11 cellular contexts compared by ENCODE assay signal in genomic region chr4:111268769-111269414, GRCh38.
A peak's percentile ranks its signal among the peaks of the same experiment; 100 is the strongest.
DNase-seq lines count a peak whose midpoint lies in the region; ATAC-seq, FAIRE-seq and TF ChIP-seq lines count a peak whose summit lies in the region.
"Had no signal": no experiment of that assay in that cellular context is flagged by ENCODE, and none has a peak within 500 bp of the region (broad histone marks: within the 10 kb centered on the region; RNA-seq: fewer than 3 reads in every experiment).

No MANE protein-coding gene starts in this region.

- H4K20me1 ChIP-seq in GM12878 (ENCODE audit: control insufficient read depth, insufficient read depth), result no peaks in the 10 kb centered on the region

- H3K27ac Mint-ChIP-seq in CD8-positive, alpha-beta T cell, result no peak overlapping the region
- H3K27ac Mint-ChIP-seq: activated CD8-positive, alpha-beta memory T cell treated with anti-CD3 and anti-CD28 coated beads, Interleukin-2, amount 10 ng/mL, durations not matched to agents 7 days and 5 days had no signal

- H3K4me1 ChIP-seq in A673 (ENCODE audit: insufficient read depth, low read length, poor library complexity, severe bottlenecking) (no peaks in the 10 kb centered on the region), GM12878 (ENCODE audit: control insufficient read depth, insufficient read depth, low read length) (no peaks in the 10 kb centered on the region), prostate gland (replicated peaks) (no peaks in the 10 kb centered on the region), stomach (no peaks in the 10 kb centered on the region)
- H3K4me1 ChIP-seq in CD8-positive, alpha-beta T cell (ENCODE audit: insufficient read depth, low read length), result no peaks in the 10 kb centered on the region
- H3K4me1 ChIP-seq: left lung had no signal

- 19% methylated on average over 2 of the region's 2 CpGs for WGBS in GM12878 (ENCODE audit: insufficient coverage, insufficient replicate concordance, low lambda C conversion rate, missing lambda C conversion rate)
- 53% methylated on average over 2 of the region's 2 CpGs for WGBS in prostate gland
- 51 to 79% (median 72%) methylated on average over 2 of the region's 2 CpGs for whole genome bisulfite sequencing in stomach, 5 donors

- RAD21 ChIA-PET in GM12878 (lab: Charles Lee; ENCODE audit: unreplicated experiment), result interaction anchor here (0.6 kb wide), 1 partner anchor 911 kb away, joined by 3 read pairs; no protein-coding TSS in a partner anchor

- H3K9me3 ChIP-seq in A673 (ENCODE audit: low read depth, low read length, poor library complexity, severe bottlenecking) (no peaks in the 10 kb centered on the region), GM12878 (replicated peaks; ENCODE audit: control insufficient read depth, insufficient read depth, low read length) (no peaks in the 10 kb centered on the region), prostate gland (no peaks in the 10 kb centered on the region), stomach (no peaks in the 10 kb centered on the region)
- no peaks in the 10 kb centered on the region for H3K9me3 ChIP-seq in CD8-positive, alpha-beta T cell (ENCODE audit: low read length)
- H3K9me3 ChIP-seq: left lung had no signal

- H3K9me3 Mint-ChIP-seq in CD8-positive, alpha-beta T cell, result no peaks in the 10 kb centered on the region

- BruUV-seq in A673 (replicated peaks; lab: Mats Ljungman, UMichigan), result no TSS peak
- BruUV-seq in GM12878 (replicated peaks; lab: Mats Ljungman, UMichigan), result no TSS peak

- H3K4me3 Mint-ChIP-seq in CD8-positive, alpha-beta T cell, result no peak overlapping the region
- H3K4me3 Mint-ChIP-seq: activated CD8-positive, alpha-beta memory T cell treated with anti-CD3 and anti-CD28 coated beads, Interleukin-2, amount 10 ng/mL, durations not matched to agents 7 days and 5 days had no signal

- no peak overlapping the region for H2AFZ ChIP-seq in GM12878 (ENCODE audit: control insufficient read depth, low read depth, low read length)

- no peak overlapping the region for H3K9ac ChIP-seq in GM12878 (ENCODE audit: control insufficient read depth, insufficient read depth, low read length)

- FAIRE-seq in GM12878 (lab: Jason Lieb, UNC), result no peak

- H3K4me1 Mint-ChIP-seq in CD8-positive, alpha-beta T cell (ENCODE audit: low read depth), result no peaks in the 10 kb centered on the region
- H3K4me1 Mint-ChIP-seq: activated CD8-positive, alpha-beta memory T cell treated with anti-CD3 and anti-CD28 coated beads, Interleukin-2, amount 10 ng/mL, durations not matched to agents 7 days and 5 days had no signal

- ATAC-seq in GM18907 (IDR thresholded peaks at IDR 0.05; ENCODE audit: unreplicated experiment) (peak; percentile 78), HG03159 (IDR thresholded peaks at IDR 0.05; ENCODE audit: unreplicated experiment) (peak; percentile 81), GM12878 (peak; percentile 86)
- ATAC-seq in CD8-positive, alpha-beta T cell, result no peak
- ATAC-seq: activated CD8-positive, alpha-beta memory T cell treated with anti-CD3 and anti-CD28 coated beads, Interleukin-2, amount 10 ng/mL, durations not matched to agents 7 days and 5 days; left lung had no signal

- H3K36me3 Mint-ChIP-seq in CD8-positive, alpha-beta T cell, result no peaks in the 10 kb centered on the region
- H3K36me3 Mint-ChIP-seq: activated CD8-positive, alpha-beta memory T cell treated with anti-CD3 and anti-CD28 coated beads, Interleukin-2, amount 10 ng/mL, durations not matched to agents 7 days and 5 days had no signal

- H3K36me3 ChIP-seq in A673 (ENCODE audit: insufficient read depth, low read length, poor library complexity, severe bottlenecking), result no peaks in the 10 kb centered on the region
- no peaks in the 10 kb centered on the region for H3K36me3 ChIP-seq in GM12878 (ENCODE audit: control insufficient read depth in 2 of 2, insufficient read depth in 2 of 2, low read length in 1 of 2)
- H3K36me3 ChIP-seq in CD8-positive, alpha-beta T cell (ENCODE audit: insufficient read depth, low read length), result no peaks in the 10 kb centered on the region
- no peaks in the 10 kb centered on the region for H3K36me3 ChIP-seq in prostate gland
- no peaks in the 10 kb centered on the region for H3K36me3 ChIP-seq in stomach
- H3K36me3 ChIP-seq: left lung had no signal

- intact Hi-C loops in A673 (cut with micrococcal nuclease; ENCODE audit: unreplicated experiment), result no loop called here
- intact Hi-C loops in GM12878 (cut with micrococcal nuclease; ENCODE audit: unreplicated experiment), result no loop called here
- intact Hi-C loops in CD8-positive, alpha-beta T cell (cut with DNase I, micrococcal nuclease), result no loop called here
- intact Hi-C loops in prostate gland (cut with DNase I), result no loop called here
- intact Hi-C loops in stomach (cut with DNase I; ENCODE audit: low total_unique reads), result no loop called here

- CTCF ChIA-PET in A673 (lab: Charles Lee) (interaction anchor here (0.6 to 0.7 kb wide), 3 partner anchors 13 to 1335 kb away, joined by 7 to 15 read pairs (median 8); no protein-coding TSS in a partner anchor), GM12878 (lab: Yijun Ruan, JAX) (no interaction called here)
- CTCF ChIA-PET in CD8-positive, alpha-beta T cell (lab: Charles Lee), result no interaction called here

- no peaks in the 10 kb centered on the region for H3K79me2 ChIP-seq in GM12878 (ENCODE audit: control insufficient read depth, insufficient read depth, low read length)

- no peaks in the 10 kb centered on the region for H3K27me3 ChIP-seq in A673 (replicated peaks; ENCODE audit: insufficient read depth, low read depth, low read length, poor library complexity)
- 0 out of 4 replicates have a peak, but pooled peaks cover 0 to 2% of the 10 kb centered on the region in 2 experiments for H3K27me3 ChIP-seq in GM12878 (replicated peaks in 1 of 2; ENCODE audit: control insufficient read depth in 2 of 2, insufficient read depth in 2 of 2, low read length in 1 of 2)
- no peaks in the 10 kb centered on the region for H3K27me3 ChIP-seq in CD8-positive, alpha-beta T cell (ENCODE audit: insufficient read depth, low read length)
- H3K27me3 ChIP-seq in prostate gland (replicated peaks; ENCODE audit: insufficient read depth), result no peaks in the 10 kb centered on the region
- no peaks in the 10 kb centered on the region for H3K27me3 ChIP-seq in stomach
- H3K27me3 ChIP-seq: left lung had no signal

- TF ChIP-seq CTCF in A673 (conservative IDR thresholded peaks at IDR 0.05; ENCODE audit: low read depth, low read length) (no peak), GM12878 (IDR thresholded peaks at IDR 0.05 in 2 of 3, conservative IDR thresholded peaks at IDR 0.05 in 1 of 3; ENCODE audit: control insufficient read depth in 2 of 3, extremely low read depth in 1 of 3, insufficient read depth in 1 of 3, low read depth in 3 of 3, low read length in 3 of 3) (no peak), prostate gland (IDR thresholded peaks at IDR 0.05) (no peak), stomach (IDR thresholded peaks at IDR 0.05) (no peak)
- no peak for TF ChIP-seq CTCF in CD8-positive, alpha-beta T cell (IDR thresholded peaks at IDR 0.05)

- SMC1A ChIA-PET in GM12878 (lab: Charles Lee; ENCODE audit: uncharacterized antibody, unreplicated experiment), result interaction anchor here (0.5 to 0.6 kb wide), 2 partner anchors 519 to 1081 kb away, joined by 3 read pairs; no protein-coding TSS in a partner anchor

- H3K4me3 ChIP-seq in A673 (ENCODE audit: low read depth, low read length, poor library complexity, severe bottlenecking) (no peak overlapping the region), GM12878 (no peak overlapping the region), prostate gland (no peak overlapping the region), stomach (no peak overlapping the region)
- no peak overlapping the region for H3K4me3 ChIP-seq in CD8-positive, alpha-beta T cell (ENCODE audit: low read depth, low read length)
- H3K4me3 ChIP-seq: coronary artery, left lung had no signal

- no peak for TF ChIP-seq RAD21 in GM12878 (IDR thresholded peaks at IDR 0.05; ENCODE audit: insufficient read depth, low read depth, low read length)

- H3K27ac ChIP-seq in A673 (ENCODE audit: low read depth, low read length, poor library complexity, severe bottlenecking) (no peak overlapping the region), GM12878 (ENCODE audit: control insufficient read depth, insufficient read depth) (no peak overlapping the region), prostate gland (no peak overlapping the region), stomach (no peak overlapping the region)
- no peak overlapping the region for H3K27ac ChIP-seq in CD8-positive, alpha-beta T cell (ENCODE audit: low read depth, low read length)
- H3K27ac ChIP-seq: coronary artery, left lung had no signal

- TF ChIP-seq EP300 in GM12878 (IDR thresholded peaks at IDR 0.05; ENCODE audit: borderline replicate concordance in 1 of 2, control insufficient read depth in 1 of 2, low read depth in 2 of 2, low read length in 2 of 2), result no peak
- TF ChIP-seq EP300 in stomach (IDR thresholded peaks at IDR 0.05), result no peak

- in situ Hi-C loops in GM12878 (cut with MboI) (no loop called here), ACHN (cut with HindIII; ENCODE audit: low pct_ligation_motif_present, low pct_unique_long_range_greater_than_20kb, low sequenced_read_pairs) (no loop called here)

- TF ChIP-seq POLR2A in GM12878 (IDR thresholded peaks at IDR 0.05; ENCODE audit: low read depth, low read length) (no peak), prostate gland (IDR thresholded peaks at IDR 0.05) (no peak), stomach (IDR thresholded peaks at IDR 0.05) (no peak)

- POLR2A ChIA-PET in A673 (lab: Charles Lee; ENCODE audit: low non-redundant PET), result no interaction called here
- POLR2A ChIA-PET in GM12878 (lab: Charles Lee), result no interaction called here
- POLR2A ChIA-PET in CD8-positive, alpha-beta T cell (lab: Charles Lee), result no interaction called here

- no peak overlapping the region for H3K4me2 ChIP-seq in GM12878 (ENCODE audit: control insufficient read depth, insufficient read depth)

- H3K27me3 Mint-ChIP-seq in CD8-positive, alpha-beta T cell (ENCODE audit: low read depth), result no peaks in the 10 kb centered on the region
- H3K27me3 Mint-ChIP-seq: activated CD8-positive, alpha-beta memory T cell treated with anti-CD3 and anti-CD28 coated beads, Interleukin-2, amount 10 ng/mL, durations not matched to agents 7 days and 5 days had no signal

- DNase-seq in A673 (ENCODE audit: low spot score), result peak; percentile 2
- peak; percentile 35 for DNase-seq in GM12878 (ENCODE audit: low read depth, low spot score)
- no peak for DNase-seq in CD8-positive, alpha-beta T cell
- DNase-seq in ACHN, result no peak
- DNase-seq in prostate gland (ENCODE audit: low spot score), result no peak
- DNase-seq in stomach, result no peak
- DNase-seq: activated CD8-positive, alpha-beta memory T cell treated with anti-CD3 and anti-CD28 coated beads, Interleukin-2, amount 10 ng/mL, durations not matched to agents 7 days and 5 days; left lung had no signal

TF ChIP-seq in GM12878, 131 proteins besides CTCF, POLR2A, EP300 and RAD21 (continues in another document):
- TF ChIP-seq, protein P1, sequence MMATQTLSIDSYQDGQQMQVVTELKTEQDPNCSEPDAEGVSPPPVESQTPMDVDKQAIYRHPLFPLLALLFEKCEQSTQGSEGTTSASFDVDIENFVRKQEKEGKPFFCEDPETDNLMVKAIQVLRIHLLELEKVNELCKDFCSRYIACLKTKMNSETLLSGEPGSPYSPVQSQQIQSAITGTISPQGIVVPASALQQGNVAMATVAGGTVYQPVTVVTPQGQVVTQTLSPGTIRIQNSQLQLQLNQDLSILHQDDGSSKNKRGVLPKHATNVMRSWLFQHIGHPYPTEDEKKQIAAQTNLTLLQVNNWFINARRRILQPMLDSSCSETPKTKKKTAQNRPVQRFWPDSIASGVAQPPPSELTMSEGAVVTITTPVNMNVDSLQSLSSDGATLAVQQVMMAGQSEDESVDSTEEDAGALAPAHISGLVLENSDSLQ (IDR thresholded peaks at IDR 0.05), result peak; percentile 68

Comparison
In these comparisons a context has a peak if more than half of its experiments do, and no peak if none do; other contexts are left out.
1. DNase-seq: peak in A673 (single experiment) and GM12878 (single experiment); none in CD8-positive, alpha-beta T cell (0 of 7), ACHN (single experiment), prostate gland (single experiment) and stomach (single experiment).